ENCODE assay signal across 8 cellular contexts in genomic region chr12:46266382-46266791, GRCh38. TPM values are rescaled to one million over a fixed set of nuclear protein-coding genes. Genes with fewer than 3 reads are reported as not detected.
DNase-seq lines count a peak whose midpoint lies in the region; ATAC-seq and TF ChIP-seq lines count a peak whose summit lies in the region.

No MANE protein-coding gene starts in this region.

- peaks cover 31% of the 10 kb centered on the region for H3K4me1 ChIP-seq in HEK293 (ENCODE audit: control insufficient read depth, insufficient read depth, low read length)
- H3K4me1 ChIP-seq in duodenal mucosa (ENCODE audit: control insufficient read depth in 1 of 2, insufficient read depth in 2 of 2, low read length in 2 of 2): peaks cover 0 to 23% of the 10 kb centered on the region in 2 donors
- peaks cover 24 to 41% of the 10 kb centered on the region in 2 experiments for H3K4me1 ChIP-seq in neutrophil (ENCODE audit: control insufficient read depth in 1 of 2, insufficient read depth in 1 of 2, low read depth in 1 of 2, low read length in 1 of 2)

- H3K9ac ChIP-seq in SK-N-MC (ENCODE audit: insufficient read length): peak overlapping the region; percentile 96
- peak overlapping the region; percentile 87 to 88 for H3K9ac ChIP-seq in duodenal mucosa (ENCODE audit: low read depth in 1 of 2, low read length in 2 of 2)

- H3K4me3 ChIP-seq in BJ (ENCODE audit: low read depth, low read length): peak overlapping the region; percentile 77
- H3K4me3 ChIP-seq in HEK293 (ENCODE audit: low read depth, low read length): peak overlapping the region; percentile 61
- H3K4me3 ChIP-seq in SK-N-MC: peak overlapping the region; percentile 91
- H3K4me3 ChIP-seq in duodenal mucosa (ENCODE audit: low read depth in 1 of 2, low read length in 2 of 2): peak overlapping the region; percentile 93
- peak overlapping the region; percentile 86 to 92 for H3K4me3 ChIP-seq in neutrophil (ENCODE audit: low read depth in 1 of 2, low read length in 1 of 2)

- CTCF ChIA-PET in BJ (lab: Yijun Ruan, JAX) (interaction anchor here (1.4 kb wide), 1 partner anchor 47 kb away, joined by 3 read pairs; no protein-coding TSS in a partner anchor), HEK293 (lab: Yijun Ruan, JAX) (interaction anchor here (0.6 to 1.9 kb wide), 2 partner anchors 31 to 141 kb away, joined by 6 to 7 read pairs; no protein-coding TSS in a partner anchor)

- H3K27me3 ChIP-seq in BJ (ENCODE audit: control insufficient read depth, insufficient read depth, low read length) (no peaks in the 10 kb centered on the region), duodenal mucosa (ENCODE audit: control insufficient read depth in 1 of 2, insufficient read depth in 2 of 2, low read length in 2 of 2) (no peaks in the 10 kb centered on the region), neutrophil (peaks cover 6% of the 10 kb centered on the region)

- DNase-seq in BJ (ENCODE audit: low read depth) (no peak), SK-N-MC (ENCODE audit: low read depth, low spot score) (no peak), omental fat pad (ENCODE audit: low spot score) (no peak)
- no peak for DNase-seq in activated CD4-positive, CD25-positive, alpha-beta regulatory T cell treated with anti-CD3 and anti-CD28 coated beads, Interleukin-2, amount 50 U/mL, for 72 hours

- no peak for ATAC-seq in omental fat pad (ENCODE audit: low FRiP score)
- ATAC-seq in GM18498 (IDR thresholded peaks at IDR 0.05; ENCODE audit: unreplicated experiment): no peak

- TF ChIP-seq CTCF in BJ (IDR thresholded peaks at IDR 0.05; ENCODE audit: insufficient read depth, low read depth, low read length): no peak
- TF ChIP-seq CTCF in HEK293 (tag by site-specific recombination; IDR thresholded peaks at IDR 0.05): peak; percentile 37; the same call in 1 of the 2 replicates
- no peak for TF ChIP-seq CTCF in neutrophil (IDR thresholded peaks at IDR 0.05)
- TF ChIP-seq CTCF in omental fat pad (IDR thresholded peaks at IDR 0.05): no peak

- H3K36me3 ChIP-seq in BJ (ENCODE audit: control insufficient read depth, insufficient read depth, low read length) (no peaks in the 10 kb centered on the region), HEK293 (ENCODE audit: control insufficient read depth in 2 of 2, insufficient read depth in 1 of 2, low read length in 2 of 2) (no peaks in the 10 kb centered on the region), SK-N-MC (ENCODE audit: insufficient read depth, low read length) (peaks cover 12% of the 10 kb centered on the region; the same call in 1 of the 2 replicates), duodenal mucosa (ENCODE audit: control insufficient read depth in 1 of 2, insufficient read depth in 2 of 2, low read length in 2 of 2) (no peaks in the 10 kb centered on the region), neutrophil (no peaks in the 10 kb centered on the region)

- no peaks in the 10 kb centered on the region for H3K9me3 ChIP-seq in HEK293 (ENCODE audit: control insufficient read depth, insufficient read depth, low read depth, low read length)
- no peaks in the 10 kb centered on the region for H3K9me3 ChIP-seq in SK-N-MC (ENCODE audit: low read depth, low read length)
- no peaks in the 10 kb centered on the region for H3K9me3 ChIP-seq in duodenal mucosa (ENCODE audit: control insufficient read depth in 1 of 2, low read length in 2 of 2)
- H3K9me3 ChIP-seq in neutrophil: no peaks in the 10 kb centered on the region

- peak overlapping the region; percentile 88; the same call in 1 of the 2 replicates for H3K27ac ChIP-seq in HEK293 (ENCODE audit: extremely low read depth, low read depth, low read length)
- H3K27ac ChIP-seq in SK-N-MC: peak overlapping the region; percentile 27; the same call in 1 of the 2 replicates
- H3K27ac ChIP-seq in duodenal mucosa (ENCODE audit: low read depth, low read length): no peak overlapping the region
- no peak overlapping the region for H3K27ac ChIP-seq in neutrophil

- POLR2A ChIA-PET in BJ (lab: Charles Lee) (interaction anchor here (0.6 kb wide), 2 partner anchors 79 to 136 kb away, joined by 4 read pairs; no protein-coding TSS in a partner anchor), HEK293 (lab: Yijun Ruan, JAX) (no interaction called here)

TF ChIP-seq in HEK293, 187 proteins besides CTCF, POLR2A, EP300 and RAD21 (continues in another document):
- no peak for TF ChIP-seq ZNF26 (tag by site-specific recombination; IDR thresholded peaks at IDR 0.05)
- peak; percentile 58 for TF ChIP-seq MZF1 (tag by site-specific recombination; IDR thresholded peaks at IDR 0.05; ENCODE audit: borderline replicate concordance)
- TF ChIP-seq ZNF510 (tag by site-specific recombination; IDR thresholded peaks at IDR 0.05; ENCODE audit: insufficient replicate concordance): peak; percentile 22
- 0 out of 2 replicates have a peak, but pooled peaks have one; percentile 31 for TF ChIP-seq OSR2 (tag by site-specific recombination; IDR thresholded peaks at IDR 0.05)
- 0 out of 2 replicates have a peak, but pooled peaks have one; percentile 6 for TF ChIP-seq ZNF394 (tag by site-specific recombination; IDR thresholded peaks at IDR 0.05; ENCODE audit: borderline replicate concordance)
- TF ChIP-seq KLF8 (tag by site-specific recombination; IDR thresholded peaks at IDR 0.05): peak; percentile 20; the same call in 1 of the 2 replicates
- TF ChIP-seq SP2 (tag by site-specific recombination; IDR thresholded peaks at IDR 0.05): 0 out of 2 replicates have a peak, but pooled peaks have one; percentile 10
- peak; percentile 66; the same call in 1 of the 2 replicates for TF ChIP-seq ZNF24 (tag by site-specific recombination; IDR thresholded peaks at IDR 0.05)
- TF ChIP-seq ZBTB17 (tag by site-specific recombination; IDR thresholded peaks at IDR 0.05): peak; percentile 70
- TF ChIP-seq ZNF366 (tag by site-specific recombination; conservative IDR thresholded peaks at IDR 0.05): peak; percentile 69
- TF ChIP-seq ZNF404 (tag by site-specific recombination; IDR thresholded peaks at IDR 0.05): no peak
- TF ChIP-seq ZNF398 (tag by site-specific recombination; IDR thresholded peaks at IDR 0.05): peak; percentile 64; the same call in 1 of the 2 replicates
- peak; percentile 61; the same call in 1 of the 2 replicates for TF ChIP-seq IKZF3 (tag by site-specific recombination; IDR thresholded peaks at IDR 0.05)
- TF ChIP-seq ZNF341 (tag by site-specific recombination; IDR thresholded peaks at IDR 0.05; ENCODE audit: low read depth): peak; percentile 78
- TF ChIP-seq TRIM28 (IDR thresholded peaks at IDR 0.05; ENCODE audit: borderline replicate concordance, low read length): 0 out of 2 replicates have a peak, but pooled peaks have one; percentile 22
- peak; percentile 47; the same call in 1 of the 2 replicates for TF ChIP-seq KLF1 (tag by site-specific recombination; IDR thresholded peaks at IDR 0.05)
- no peak for TF ChIP-seq ZNF155 (tag by site-specific recombination; IDR thresholded peaks at IDR 0.05)
- peak; percentile 42 for TF ChIP-seq SP3 (tag by site-specific recombination; IDR thresholded peaks at IDR 0.05)
- peak; percentile 76; the same call in 1 of the 2 replicates for TF ChIP-seq WT1 (tag by site-specific recombination; IDR thresholded peaks at IDR 0.05)
- no peak for TF ChIP-seq ZNF10 (tag by site-specific recombination; IDR thresholded peaks at IDR 0.05)
- TF ChIP-seq ZNF302 (tag by site-specific recombination; IDR thresholded peaks at IDR 0.05; ENCODE audit: low read depth): no peak

RNA-seq across cellular contexts. Expression of gene SLC38A1, which starts 2.5 kb away (rescaled TPM):
- 76.8 and 139 TPM in 2 replicates for polyA plus RNA-seq in BJ (2011; rRNA removed)
- polyA minus RNA-seq in BJ (2011; rRNA and poly(A)+ RNA removed): 114 and 123 TPM in 2 replicates
- 10 to 100 TPM; 14.8 to 48.5 (median 28.4) TPM for total RNA-seq in omental fat pad

Comparison
In these comparisons a context has a peak if more than half of its experiments do, and no peak if none do; other contexts are left out.
1. H3K27ac ChIP-seq: peak in HEK293 (single experiment) and SK-N-MC (single experiment); none in duodenal mucosa (single experiment) and neutrophil (single experiment).
2. Peak in every context shown above with its lines, with median percentiles within 50 percentile points of each other: H3K4me3 ChIP-seq.